ENCODE assay signal across 1 cellular context in genomic region chr1:1345860-1346500, GRCh38.
TF ChIP-seq lines count a peak whose summit lies in the region.

No MANE protein-coding gene starts in this region.

TF ChIP-seq in A549, 52 proteins besides CTCF, POLR2A, EP300 and RAD21 (continued from another document):
- TF ChIP-seq, protein P1, sequence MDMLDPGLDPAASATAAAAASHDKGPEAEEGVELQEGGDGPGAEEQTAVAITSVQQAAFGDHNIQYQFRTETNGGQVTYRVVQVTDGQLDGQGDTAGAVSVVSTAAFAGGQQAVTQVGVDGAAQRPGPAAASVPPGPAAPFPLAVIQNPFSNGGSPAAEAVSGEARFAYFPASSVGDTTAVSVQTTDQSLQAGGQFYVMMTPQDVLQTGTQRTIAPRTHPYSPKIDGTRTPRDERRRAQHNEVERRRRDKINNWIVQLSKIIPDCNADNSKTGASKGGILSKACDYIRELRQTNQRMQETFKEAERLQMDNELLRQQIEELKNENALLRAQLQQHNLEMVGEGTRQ (IDR thresholded peaks at IDR 0.05): no peak
- no peak for TF ChIP-seq CBX2 (IDR thresholded peaks at IDR 0.05; ENCODE audit: borderline replicate concordance, low read depth)
- TF ChIP-seq ZFP36 (IDR thresholded peaks at IDR 0.05; ENCODE audit: borderline replicate concordance, partially characterized antibody): no peak
- TF ChIP-seq ZSCAN20 (CRISPR knock-in tag; IDR thresholded peaks at IDR 0.05): no peak
- no peak for TF ChIP-seq FOSL2 (IDR thresholded peaks at IDR 0.05)
- no peak for TF ChIP-seq FOSL2 (CRISPR knock-in tag; IDR thresholded peaks at IDR 0.05)
- TF ChIP-seq POLR2AphosphoS2 (conservative IDR thresholded peaks at IDR 0.05; ENCODE audit: low read length): no peak
- TF ChIP-seq SREBF2 (IDR thresholded peaks at IDR 0.05): no peak
- TF ChIP-seq, protein P2, sequence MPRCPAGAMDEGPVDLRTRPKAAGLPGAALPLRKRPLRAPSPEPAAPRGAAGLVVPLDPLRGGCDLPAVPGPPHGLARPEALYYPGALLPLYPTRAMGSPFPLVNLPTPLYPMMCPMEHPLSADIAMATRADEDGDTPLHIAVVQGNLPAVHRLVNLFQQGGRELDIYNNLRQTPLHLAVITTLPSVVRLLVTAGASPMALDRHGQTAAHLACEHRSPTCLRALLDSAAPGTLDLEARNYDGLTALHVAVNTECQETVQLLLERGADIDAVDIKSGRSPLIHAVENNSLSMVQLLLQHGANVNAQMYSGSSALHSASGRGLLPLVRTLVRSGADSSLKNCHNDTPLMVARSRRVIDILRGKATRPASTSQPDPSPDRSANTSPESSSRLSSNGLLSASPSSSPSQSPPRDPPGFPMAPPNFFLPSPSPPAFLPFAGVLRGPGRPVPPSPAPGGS (IDR thresholded peaks at IDR 0.05): no peak
- no peak for TF ChIP-seq ESRRA (IDR thresholded peaks at IDR 0.05; ENCODE audit: borderline replicate concordance, low read length)
